ENCODE assay signal across 8 cellular contexts in genomic region chr6:71510057-71510713, GRCh38.
DNase-seq lines count a peak whose midpoint lies in the region; ATAC-seq and TF ChIP-seq lines count a peak whose summit lies in the region.

No MANE protein-coding gene starts in this region.

- H4K20me1 ChIP-seq in Loucy (ENCODE audit: insufficient read depth, low read length, poor library complexity, severe bottlenecking), result no peaks in the 10 kb centered on the region

- H3F3A ChIP-seq in Loucy (ENCODE audit: low read depth), result no peaks in the 10 kb centered on the region

- no peak overlapping the region for H3K9ac ChIP-seq in Loucy (ENCODE audit: low read depth, low read length, poor library complexity, severe bottlenecking)

- DNase-seq in GM10248 (ENCODE audit: extremely low spot score), result peak; percentile 19
- DNase-seq in body of pancreas, result peak; percentile 38 to 50 (median 48)
- DNase-seq in iris pigment epithelial cell (ENCODE audit: low read depth), result peak; percentile 83
- DNase-seq in superior temporal gyrus (ENCODE audit: extremely low spot score), result peak; percentile 59
- no peak for DNase-seq in NCI-H1436 treated with DMSO at 0.1 percent for 48 hours (lab: John Stamatoyannopoulos, UW)
- DNase-seq in stimulated activated CD4-positive, alpha-beta T cell treated with anti-CD3 and anti-CD28 coated beads, Interleukin-4, amount 100 ng/mL, for 4 hours, result no peak

- CTCF ChIA-PET in GM10248 (lab: Yijun Ruan, JAX), result interaction anchor here (0.8 to 3.2 kb wide), 12 partner anchors 10 to 143 kb away, joined by 3 to 29 read pairs (median 3); no protein-coding TSS in a partner anchor

- H3K9me3 ChIP-seq in Loucy (ENCODE audit: insufficient read depth, low read depth, low read length) (no peaks in the 10 kb centered on the region), body of pancreas (no peaks in the 10 kb centered on the region)

- POLR2A ChIA-PET in GM10248 (lab: Yijun Ruan, JAX), result no interaction called here

- ATAC-seq in GM21529 (IDR thresholded peaks at IDR 0.05; ENCODE audit: unreplicated experiment) (peak; percentile 88), body of pancreas (peak; percentile 67)

- H3K27ac ChIP-seq in body of pancreas, result no peak overlapping the region

- no peaks in the 10 kb centered on the region for H3K79me2 ChIP-seq in Loucy (ENCODE audit: insufficient read depth, low read length)

- no peaks in the 10 kb centered on the region for H3K9me2 ChIP-seq in Loucy (replicated peaks; ENCODE audit: low read depth, low read length)

- intact Hi-C loops in body of pancreas (cut with DNase I), result no loop called here

- peak; percentile 47 for TF ChIP-seq CTCF in GM10248 (IDR thresholded peaks at IDR 0.05; ENCODE audit: control extremely low read depth, extremely low read depth, low read depth, missing control alignments)
- TF ChIP-seq CTCF in Loucy (conservative IDR thresholded peaks at IDR 0.05; ENCODE audit: low read length), result peak; percentile 65
- TF ChIP-seq CTCF in body of pancreas (IDR thresholded peaks at IDR 0.05), result peak; percentile 26 to 71 (median 57)

- H2AFZ ChIP-seq in Loucy (ENCODE audit: low read length), result no peak overlapping the region

- H3K4me3 ChIP-seq in Loucy (ENCODE audit: low read length, poor library complexity, severe bottlenecking) (no peak overlapping the region), body of pancreas (no peak overlapping the region)

- WGBS in body of pancreas, 2 donors, result 47 to 62% methylated on average over 5 of the region's 5 CpGs

- H3K36me3 ChIP-seq in Loucy (ENCODE audit: insufficient read depth, low read length) (no peaks in the 10 kb centered on the region), body of pancreas (replicated peaks in 1 of 2; ENCODE audit: insufficient read depth in 1 of 2, low read depth in 2 of 2) (no peaks in the 10 kb centered on the region)

- H3K4me1 ChIP-seq in Loucy (ENCODE audit: insufficient read depth, low read length, poor library complexity, severe bottlenecking) (no peaks in the 10 kb centered on the region), body of pancreas (no peaks in the 10 kb centered on the region)

- TF ChIP-seq POLR2A in body of pancreas (IDR thresholded peaks at IDR 0.05), result no peak

- no peaks in the 10 kb centered on the region for H3K27me3 ChIP-seq in Loucy (ENCODE audit: insufficient read depth, low read length, poor library complexity, severe bottlenecking)
- no peaks in the 10 kb centered on the region for H3K27me3 ChIP-seq in body of pancreas

- no peak overlapping the region for H3K4me2 ChIP-seq in Loucy (ENCODE audit: low read depth, low read length, poor library complexity, severe bottlenecking)

Comparison
In these comparisons a context has a peak if more than half of its experiments do, and no peak if none do; other contexts are left out.
1. DNase-seq: peak in GM10248 (single experiment), body of pancreas (4 of 4), iris pigment epithelial cell (single experiment) and superior temporal gyrus (single experiment); none in NCI-H1436 treated with DMSO at 0.1 percent for 48 hours (single experiment) and stimulated activated CD4-positive, alpha-beta T cell treated with anti-CD3 and anti-CD28 coated beads, Interleukin-4, amount 100 ng/mL, for 4 hours (0 of 2).
2. Peak in every context shown above with its lines, with median percentiles within 50 percentile points of each other: CTCF ChIP-seq.